2 cellular contexts compared by ENCODE assay signal in the genomic region with DNA sequence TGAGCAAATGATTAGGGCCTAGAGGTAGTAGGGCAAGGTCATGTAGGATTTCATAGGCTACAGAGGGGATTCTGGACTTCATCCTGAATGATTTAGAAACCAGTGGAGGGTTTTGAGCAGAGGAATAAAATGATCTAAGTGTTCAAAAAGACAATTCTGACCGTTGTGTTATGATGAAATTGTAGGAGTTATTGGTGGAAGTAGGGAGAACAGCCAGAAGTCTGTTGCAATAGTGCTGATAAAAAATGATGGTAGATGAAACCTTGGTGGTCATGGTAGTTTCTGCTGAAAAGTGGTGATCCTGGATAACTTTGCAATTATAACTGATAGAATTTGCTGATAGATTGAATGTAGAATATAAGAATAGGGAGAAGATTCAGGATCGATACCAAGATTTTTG.
TF ChIP-seq lines count a peak whose summit lies in the region.

No MANE protein-coding gene starts in this region.

TF ChIP-seq in liver, 16 proteins besides CTCF, POLR2A, EP300 and RAD21 (continued from another document):
- TF ChIP-seq, protein P1, sequence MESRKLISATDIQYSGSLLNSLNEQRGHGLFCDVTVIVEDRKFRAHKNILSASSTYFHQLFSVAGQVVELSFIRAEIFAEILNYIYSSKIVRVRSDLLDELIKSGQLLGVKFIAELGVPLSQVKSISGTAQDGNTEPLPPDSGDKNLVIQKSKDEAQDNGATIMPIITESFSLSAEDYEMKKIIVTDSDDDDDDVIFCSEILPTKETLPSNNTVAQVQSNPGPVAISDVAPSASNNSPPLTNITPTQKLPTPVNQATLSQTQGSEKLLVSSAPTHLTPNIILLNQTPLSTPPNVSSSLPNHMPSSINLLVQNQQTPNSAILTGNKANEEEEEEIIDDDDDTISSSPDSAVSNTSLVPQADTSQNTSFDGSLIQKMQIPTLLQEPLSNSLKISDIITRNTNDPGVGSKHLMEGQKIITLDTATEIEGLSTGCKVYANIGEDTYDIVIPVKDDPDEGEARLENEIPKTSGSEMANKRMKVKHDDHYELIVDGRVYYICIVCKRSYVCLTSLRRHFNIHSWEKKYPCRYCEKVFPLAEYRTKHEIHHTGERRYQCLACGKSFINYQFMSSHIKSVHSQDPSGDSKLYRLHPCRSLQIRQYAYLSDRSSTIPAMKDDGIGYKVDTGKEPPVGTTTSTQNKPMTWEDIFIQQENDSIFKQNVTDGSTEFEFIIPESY (IDR thresholded peaks at IDR 0.05), result no peak
- TF ChIP-seq, protein P2, sequence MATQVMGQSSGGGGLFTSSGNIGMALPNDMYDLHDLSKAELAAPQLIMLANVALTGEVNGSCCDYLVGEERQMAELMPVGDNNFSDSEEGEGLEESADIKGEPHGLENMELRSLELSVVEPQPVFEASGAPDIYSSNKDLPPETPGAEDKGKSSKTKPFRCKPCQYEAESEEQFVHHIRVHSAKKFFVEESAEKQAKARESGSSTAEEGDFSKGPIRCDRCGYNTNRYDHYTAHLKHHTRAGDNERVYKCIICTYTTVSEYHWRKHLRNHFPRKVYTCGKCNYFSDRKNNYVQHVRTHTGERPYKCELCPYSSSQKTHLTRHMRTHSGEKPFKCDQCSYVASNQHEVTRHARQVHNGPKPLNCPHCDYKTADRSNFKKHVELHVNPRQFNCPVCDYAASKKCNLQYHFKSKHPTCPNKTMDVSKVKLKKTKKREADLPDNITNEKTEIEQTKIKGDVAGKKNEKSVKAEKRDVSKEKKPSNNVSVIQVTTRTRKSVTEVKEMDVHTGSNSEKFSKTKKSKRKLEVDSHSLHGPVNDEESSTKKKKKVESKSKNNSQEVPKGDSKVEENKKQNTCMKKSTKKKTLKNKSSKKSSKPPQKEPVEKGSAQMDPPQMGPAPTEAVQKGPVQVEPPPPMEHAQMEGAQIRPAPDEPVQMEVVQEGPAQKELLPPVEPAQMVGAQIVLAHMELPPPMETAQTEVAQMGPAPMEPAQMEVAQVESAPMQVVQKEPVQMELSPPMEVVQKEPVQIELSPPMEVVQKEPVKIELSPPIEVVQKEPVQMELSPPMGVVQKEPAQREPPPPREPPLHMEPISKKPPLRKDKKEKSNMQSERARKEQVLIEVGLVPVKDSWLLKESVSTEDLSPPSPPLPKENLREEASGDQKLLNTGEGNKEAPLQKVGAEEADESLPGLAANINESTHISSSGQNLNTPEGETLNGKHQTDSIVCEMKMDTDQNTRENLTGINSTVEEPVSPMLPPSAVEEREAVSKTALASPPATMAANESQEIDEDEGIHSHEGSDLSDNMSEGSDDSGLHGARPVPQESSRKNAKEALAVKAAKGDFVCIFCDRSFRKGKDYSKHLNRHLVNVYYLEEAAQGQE (IDR thresholded peaks at IDR 0.05), result no peak
- TF ChIP-seq TAF1 (conservative IDR thresholded peaks at IDR 0.05) (no peak), EGR1 (IDR thresholded peaks at IDR 0.05; ENCODE audit: low read depth in 2 of 2) (no peak), JUND (IDR thresholded peaks at IDR 0.05) (no peak), GABPA (IDR thresholded peaks at IDR 0.05 in 1 of 2, conservative IDR thresholded peaks at IDR 0.05 in 1 of 2) (no peak), HNF4G (IDR thresholded peaks at IDR 0.05) (no peak), HNF4A (conservative IDR thresholded peaks at IDR 0.05) (peak in 1 of 2 donors; percentile 14)
- TF ChIP-seq, protein P3, sequence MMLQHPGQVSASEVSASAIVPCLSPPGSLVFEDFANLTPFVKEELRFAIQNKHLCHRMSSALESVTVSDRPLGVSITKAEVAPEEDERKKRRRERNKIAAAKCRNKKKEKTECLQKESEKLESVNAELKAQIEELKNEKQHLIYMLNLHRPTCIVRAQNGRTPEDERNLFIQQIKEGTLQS (IDR thresholded peaks at IDR 0.05), result no peak

TF ChIP-seq in HepG2, 621 proteins besides CTCF, POLR2A, EP300 and RAD21 (continued from another document):
- TF ChIP-seq, protein P4, sequence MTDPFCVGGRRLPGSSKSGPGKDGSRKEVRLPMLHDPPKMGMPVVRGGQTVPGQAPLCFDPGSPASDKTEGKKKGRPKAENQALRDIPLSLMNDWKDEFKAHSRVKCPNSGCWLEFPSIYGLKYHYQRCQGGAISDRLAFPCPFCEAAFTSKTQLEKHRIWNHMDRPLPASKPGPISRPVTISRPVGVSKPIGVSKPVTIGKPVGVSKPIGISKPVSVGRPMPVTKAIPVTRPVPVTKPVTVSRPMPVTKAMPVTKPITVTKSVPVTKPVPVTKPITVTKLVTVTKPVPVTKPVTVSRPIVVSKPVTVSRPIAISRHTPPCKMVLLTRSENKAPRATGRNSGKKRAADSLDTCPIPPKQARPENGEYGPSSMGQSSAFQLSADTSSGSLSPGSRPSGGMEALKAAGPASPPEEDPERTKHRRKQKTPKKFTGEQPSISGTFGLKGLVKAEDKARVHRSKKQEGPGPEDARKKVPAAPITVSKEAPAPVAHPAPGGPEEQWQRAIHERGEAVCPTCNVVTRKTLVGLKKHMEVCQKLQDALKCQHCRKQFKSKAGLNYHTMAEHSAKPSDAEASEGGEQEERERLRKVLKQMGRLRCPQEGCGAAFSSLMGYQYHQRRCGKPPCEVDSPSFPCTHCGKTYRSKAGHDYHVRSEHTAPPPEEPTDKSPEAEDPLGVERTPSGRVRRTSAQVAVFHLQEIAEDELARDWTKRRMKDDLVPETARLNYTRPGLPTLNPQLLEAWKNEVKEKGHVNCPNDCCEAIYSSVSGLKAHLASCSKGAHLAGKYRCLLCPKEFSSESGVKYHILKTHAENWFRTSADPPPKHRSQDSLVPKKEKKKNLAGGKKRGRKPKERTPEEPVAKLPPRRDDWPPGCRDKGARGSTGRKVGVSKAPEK (CRISPR knock-in tag; IDR thresholded peaks at IDR 0.05; ENCODE audit: borderline replicate concordance), result no peak
- TF ChIP-seq, protein P5, sequence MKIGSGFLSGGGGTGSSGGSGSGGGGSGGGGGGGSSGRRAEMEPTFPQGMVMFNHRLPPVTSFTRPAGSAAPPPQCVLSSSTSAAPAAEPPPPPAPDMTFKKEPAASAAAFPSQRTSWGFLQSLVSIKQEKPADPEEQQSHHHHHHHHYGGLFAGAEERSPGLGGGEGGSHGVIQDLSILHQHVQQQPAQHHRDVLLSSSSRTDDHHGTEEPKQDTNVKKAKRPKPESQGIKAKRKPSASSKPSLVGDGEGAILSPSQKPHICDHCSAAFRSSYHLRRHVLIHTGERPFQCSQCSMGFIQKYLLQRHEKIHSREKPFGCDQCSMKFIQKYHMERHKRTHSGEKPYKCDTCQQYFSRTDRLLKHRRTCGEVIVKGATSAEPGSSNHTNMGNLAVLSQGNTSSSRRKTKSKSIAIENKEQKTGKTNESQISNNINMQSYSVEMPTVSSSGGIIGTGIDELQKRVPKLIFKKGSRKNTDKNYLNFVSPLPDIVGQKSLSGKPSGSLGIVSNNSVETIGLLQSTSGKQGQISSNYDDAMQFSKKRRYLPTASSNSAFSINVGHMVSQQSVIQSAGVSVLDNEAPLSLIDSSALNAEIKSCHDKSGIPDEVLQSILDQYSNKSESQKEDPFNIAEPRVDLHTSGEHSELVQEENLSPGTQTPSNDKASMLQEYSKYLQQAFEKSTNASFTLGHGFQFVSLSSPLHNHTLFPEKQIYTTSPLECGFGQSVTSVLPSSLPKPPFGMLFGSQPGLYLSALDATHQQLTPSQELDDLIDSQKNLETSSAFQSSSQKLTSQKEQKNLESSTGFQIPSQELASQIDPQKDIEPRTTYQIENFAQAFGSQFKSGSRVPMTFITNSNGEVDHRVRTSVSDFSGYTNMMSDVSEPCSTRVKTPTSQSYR (CRISPR knock-in tag; IDR thresholded peaks at IDR 0.05; ENCODE audit: borderline replicate concordance), result no peak
- TF ChIP-seq, protein P6, sequence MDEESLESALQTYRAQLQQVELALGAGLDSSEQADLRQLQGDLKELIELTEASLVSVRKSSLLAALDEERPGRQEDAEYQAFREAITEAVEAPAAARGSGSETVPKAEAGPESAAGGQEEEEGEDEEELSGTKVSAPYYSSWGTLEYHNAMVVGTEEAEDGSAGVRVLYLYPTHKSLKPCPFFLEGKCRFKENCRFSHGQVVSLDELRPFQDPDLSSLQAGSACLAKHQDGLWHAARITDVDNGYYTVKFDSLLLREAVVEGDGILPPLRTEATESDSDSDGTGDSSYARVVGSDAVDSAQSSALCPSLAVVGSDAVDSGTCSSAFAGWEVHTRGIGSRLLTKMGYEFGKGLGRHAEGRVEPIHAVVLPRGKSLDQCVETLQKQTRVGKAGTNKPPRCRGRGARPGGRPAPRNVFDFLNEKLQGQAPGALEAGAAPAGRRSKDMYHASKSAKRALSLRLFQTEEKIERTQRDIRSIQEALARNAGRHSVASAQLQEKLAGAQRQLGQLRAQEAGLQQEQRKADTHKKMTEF (CRISPR knock-in tag; IDR thresholded peaks at IDR 0.05), result no peak
- TF ChIP-seq ZNF180 (CRISPR knock-in tag; IDR thresholded peaks at IDR 0.05; ENCODE audit: borderline replicate concordance, low read depth) (no peak), IRF2 (CRISPR knock-in tag; IDR thresholded peaks at IDR 0.05) (no peak), ZNF121 (CRISPR knock-in tag; IDR thresholded peaks at IDR 0.05) (no peak)
